ENCODE assay signal across 15 cellular contexts in the genomic region with DNA sequence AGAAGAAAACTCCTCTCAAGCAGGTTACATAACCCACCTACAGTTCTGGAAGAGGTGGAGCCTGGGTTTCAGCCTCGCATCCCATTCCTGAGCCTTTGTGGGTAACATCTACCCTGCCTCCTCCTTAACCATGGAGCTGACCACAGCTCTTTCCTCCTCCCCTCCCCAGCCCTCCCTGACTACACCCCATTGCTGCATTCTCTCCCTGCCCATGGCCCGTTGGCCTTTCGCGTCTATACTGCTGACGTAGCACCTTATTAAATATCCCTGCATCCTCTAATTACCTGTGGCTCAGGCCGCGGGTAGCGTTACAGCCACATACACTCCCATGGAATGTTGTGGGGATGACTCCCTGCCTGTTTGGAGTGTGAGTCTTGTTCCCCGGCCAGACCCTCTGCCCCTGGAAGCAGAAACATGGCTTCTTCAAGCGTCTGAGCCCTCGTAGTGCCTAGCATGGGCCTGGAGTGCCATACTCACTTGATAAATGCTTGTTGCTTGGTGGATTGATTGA.
A peak's percentile ranks its signal among the peaks of the same experiment; 100 is the strongest.
DNase-seq lines count a peak whose midpoint lies in the region; ATAC-seq and TF ChIP-seq lines count a peak whose summit lies in the region.
"Had no signal": no experiment of that assay in that cellular context is flagged by ENCODE, and none has a peak within 500 bp of the region (broad histone marks: within the 10 kb centered on the region; RNA-seq: fewer than 3 reads in every experiment).

No MANE protein-coding gene starts in this region.

- peaks cover 3% of the 10 kb centered on the region for H3K4me1 ChIP-seq in cardiac muscle cell (ENCODE audit: low read depth)
- peaks cover 0 to 11% (median 0%) of the 10 kb centered on the region in 9 donors for H3K4me1 ChIP-seq in heart right ventricle
- peaks cover 16% of the 10 kb centered on the region for H3K4me1 ChIP-seq in upper lobe of right lung
- H3K4me1 ChIP-seq: sigmoid colon had no signal

- peak overlapping the region; percentile 13 for H3K27ac ChIP-seq in cardiac muscle cell
- H3K27ac ChIP-seq in heart right ventricle: no peak overlapping the region
- H3K27ac ChIP-seq in angular gyrus (ENCODE audit: low read depth, low read length): peak overlapping the region; percentile 24
- peak overlapping the region; percentile 42 for H3K27ac ChIP-seq in upper lobe of right lung
- H3K27ac ChIP-seq: sigmoid colon had no signal

- H3K4me3 Mint-ChIP-seq in stimulated activated memory B cell treated with anti-CD40 and anti-IgM and Interleukin-4, amounts not matched to agents 10 μg/mL and 1 μg/mL and 100 μg/mL, for 72 hours: no peak overlapping the region
- H3K4me3 Mint-ChIP-seq: activated CD4-positive, alpha-beta T cell treated with anti-CD3 and anti-CD28 coated beads, Interleukin-2, amount 10 ng/mL, durations not matched to agents 7 days and 5 days; dendritic cell treated with granulocyte-macrophage colony-stimulating factor and Interleukin-4, amounts not matched to agents 40 ng/mL and 50 ng/mL, for 4 days had no signal

- TF ChIP-seq CTCF in cardiac muscle cell (IDR thresholded peaks at IDR 0.05; ENCODE audit: low read depth, low read length) (no peak), heart right ventricle (IDR thresholded peaks at IDR 0.05) (no peak), upper lobe of right lung (IDR thresholded peaks at IDR 0.05) (no peak)

- no peaks in the 10 kb centered on the region for H3K27me3 Mint-ChIP-seq in stimulated activated memory B cell treated with anti-CD40 and anti-IgM and Interleukin-4, amounts not matched to agents 10 μg/mL and 1 μg/mL and 100 μg/mL, for 72 hours
- H3K27me3 Mint-ChIP-seq: activated CD4-positive, alpha-beta T cell treated with anti-CD3 and anti-CD28 coated beads, Interleukin-2, amount 10 ng/mL, durations not matched to agents 7 days and 5 days; dendritic cell treated with granulocyte-macrophage colony-stimulating factor and Interleukin-4, amounts not matched to agents 40 ng/mL and 50 ng/mL, for 4 days had no signal

- H3K9me3 Mint-ChIP-seq in stimulated activated memory B cell treated with anti-CD40 and anti-IgM and Interleukin-4, amounts not matched to agents 10 μg/mL and 1 μg/mL and 100 μg/mL, for 72 hours: no peaks in the 10 kb centered on the region
- H3K9me3 Mint-ChIP-seq: activated CD4-positive, alpha-beta T cell treated with anti-CD3 and anti-CD28 coated beads, Interleukin-2, amount 10 ng/mL, durations not matched to agents 7 days and 5 days; dendritic cell treated with granulocyte-macrophage colony-stimulating factor and Interleukin-4, amounts not matched to agents 40 ng/mL and 50 ng/mL, for 4 days had no signal

- 83 to 85% methylated on average over 11 of the region's 11 CpGs for WGBS in heart right ventricle, 2 donors

- no peaks in the 10 kb centered on the region for H3K36me3 ChIP-seq in cardiac muscle cell
- H3K36me3 ChIP-seq in heart right ventricle: no peaks in the 10 kb centered on the region
- no peaks in the 10 kb centered on the region for H3K36me3 ChIP-seq in upper lobe of right lung
- H3K36me3 ChIP-seq: sigmoid colon had no signal

- H3K27me3 ChIP-seq in cardiac muscle cell (no peaks in the 10 kb centered on the region), heart right ventricle (peaks cover 0 to 12% (median 0%) of the 10 kb centered on the region in 7 donors), upper lobe of right lung (no peaks in the 10 kb centered on the region)
- H3K27me3 ChIP-seq: sigmoid colon had no signal

- no peak overlapping the region for H3K27ac Mint-ChIP-seq in stimulated activated memory B cell treated with anti-CD40 and anti-IgM and Interleukin-4, amounts not matched to agents 10 μg/mL and 1 μg/mL and 100 μg/mL, for 72 hours
- H3K27ac Mint-ChIP-seq: activated CD4-positive, alpha-beta T cell treated with anti-CD3 and anti-CD28 coated beads, Interleukin-2, amount 10 ng/mL, durations not matched to agents 7 days and 5 days; dendritic cell treated with granulocyte-macrophage colony-stimulating factor and Interleukin-4, amounts not matched to agents 40 ng/mL and 50 ng/mL, for 4 days had no signal

- no peaks in the 10 kb centered on the region for H3K9me3 ChIP-seq in cardiac muscle cell (ENCODE audit: low read depth)
- no peaks in the 10 kb centered on the region for H3K9me3 ChIP-seq in heart right ventricle
- no peaks in the 10 kb centered on the region for H3K9me3 ChIP-seq in upper lobe of right lung
- H3K9me3 ChIP-seq: mucosa of descending colon, sigmoid colon had no signal

- H3K4me1 Mint-ChIP-seq in stimulated activated memory B cell treated with anti-CD40 and anti-IgM and Interleukin-4, amounts not matched to agents 10 μg/mL and 1 μg/mL and 100 μg/mL, for 72 hours: no peaks in the 10 kb centered on the region
- H3K4me1 Mint-ChIP-seq: activated CD4-positive, alpha-beta T cell treated with anti-CD3 and anti-CD28 coated beads, Interleukin-2, amount 10 ng/mL, durations not matched to agents 7 days and 5 days had no signal

- DNase-seq in cardiac muscle cell (ENCODE audit: low read depth in 1 of 2, low spot score in 1 of 2): no peak
- no peak for DNase-seq in heart right ventricle
- peak; percentile 90 for DNase-seq in islet precursor cell
- no peak for DNase-seq in upper lobe of right lung
- no peak for DNase-seq in dedifferentiated amniotic fluid mesenchymal stem cell (ENCODE audit: extremely low spot score)
- DNase-seq in NCI-H524 (lab: John Stamatoyannopoulos, UW): no peak
- DNase-seq: 8988T; activated CD4-positive, alpha-beta T cell treated with anti-CD3 and anti-CD28 coated beads, Interleukin-2, amount 10 ng/mL, durations not matched to agents 7 days and 5 days; activated effector memory CD4-positive, alpha-beta T cell treated with anti-CD3 and anti-CD28 coated beads, Interleukin-2, amount 50 U/mL, for 16 hours; mucosa of descending colon; NCI-H526; sigmoid colon had no signal

- ATAC-seq in heart right ventricle (no peak), upper lobe of right lung (no peak)
- no peak for ATAC-seq in stimulated activated memory B cell treated with anti-CD40 and anti-IgM and Interleukin-4, amounts not matched to agents 10 μg/mL and 1 μg/mL and 100 μg/mL, for 72 hours

- intact Hi-C loops in heart right ventricle (cut with DNase I): no loop called here
- intact Hi-C loops in upper lobe of right lung (cut with DNase I): no loop called here

- H3K4me3 ChIP-seq in cardiac muscle cell: no peak overlapping the region
- no peak overlapping the region for H3K4me3 ChIP-seq in heart right ventricle
- no peak overlapping the region for H3K4me3 ChIP-seq in upper lobe of right lung
- H3K4me3 ChIP-seq: mucosa of descending colon, sigmoid colon had no signal

- H3K36me3 Mint-ChIP-seq in stimulated activated memory B cell treated with anti-CD40 and anti-IgM and Interleukin-4, amounts not matched to agents 10 μg/mL and 1 μg/mL and 100 μg/mL, for 72 hours: no peaks in the 10 kb centered on the region

Comparison
In these comparisons a context has a peak if more than half of its experiments do, and no peak if none do; other contexts are left out.
1. H3K27ac ChIP-seq: peak in cardiac muscle cell (single experiment), angular gyrus (single experiment) and upper lobe of right lung (single experiment); none in heart right ventricle (0 of 10).